In genomic region chr22:37133304-37134018, GRCh38 we compare ENCODE assay signal across 20 cellular contexts. TPM values are rescaled to one million over a fixed set of nuclear protein-coding genes. Genes with fewer than 3 reads are reported as not detected.
A peak's percentile ranks its signal among the peaks of the same experiment; 100 is the strongest.
DNase-seq lines count a peak whose midpoint lies in the region; ATAC-seq, FAIRE-seq and TF ChIP-seq lines count a peak whose summit lies in the region.
"Had no signal": no experiment of that assay in that cellular context is flagged by ENCODE, and none has a peak within 500 bp of the region (broad histone marks: within the 10 kb centered on the region; RNA-seq: fewer than 3 reads in every experiment).

No MANE protein-coding gene starts in this region.

- H3K18ac ChIP-seq in H1 (ENCODE audit: extremely low read depth, low read length) = no peak overlapping the region

- H3K4ac ChIP-seq in H1 (replicated peaks; ENCODE audit: insufficient read length, low read depth, low read length) = no peak overlapping the region

- H4K5ac ChIP-seq in H1 (ENCODE audit: insufficient read length, low read depth, low read length) = no peak overlapping the region

- H4K8ac ChIP-seq in H1 (ENCODE audit: extremely low read depth, insufficient read depth, low read length) = no peak overlapping the region

- no peak overlapping the region for H2BK120ac ChIP-seq in H1 (replicated peaks; ENCODE audit: low read depth, low read length)

- CTCF ChIA-PET in H1 (lab: Charles Lee; ENCODE audit: partially characterized antibody) = interaction anchor here (1.2 to 1.6 kb wide), 3 partner anchors 29 to 112 kb away, joined by 3 to 4 read pairs (median 3); no protein-coding TSS in a partner anchor

- H3K4me3 Mint-ChIP-seq in T-helper 17 cell = no peak overlapping the region

- H4K91ac ChIP-seq in H1 (replicated peaks; ENCODE audit: insufficient read length, low read length) = no peak overlapping the region

- no peak for ATAC-seq in Right ventricle myocardium inferior
- no peak for ATAC-seq in Right ventricle myocardium superior (ENCODE audit: poor library complexity)
- ATAC-seq in T-helper 17 cell = no peak
- no peak for ATAC-seq in upper lobe of right lung
- no peak for ATAC-seq in GM18519 (IDR thresholded peaks at IDR 0.05; ENCODE audit: low FRiP score, unreplicated experiment)

- H2BK20ac ChIP-seq in H1 (ENCODE audit: low read length) = 0 out of 2 replicates have a peak overlapping the region, but pooled peaks have one; percentile 48

- no peaks in the 10 kb centered on the region for H3K79me1 ChIP-seq in H1 (ENCODE audit: low read depth, low read length)

- H4K20me1 ChIP-seq in H1 (replicated peaks in 1 of 2; ENCODE audit: control insufficient read depth in 1 of 2, insufficient read depth in 2 of 2, low read length in 2 of 2) = peaks cover 0 to 2% of the 10 kb centered on the region in 2 experiments

- no peak overlapping the region for H3K14ac ChIP-seq in H1 (ENCODE audit: insufficient read length)

- POLR2A ChIA-PET in H1 (lab: Charles Lee; ENCODE audit: partially characterized antibody) = no interaction called here

- WGBS in H1 (ENCODE audit: extremely low coverage in 1 of 2, insufficient coverage in 1 of 2, insufficient read length in 1 of 2, insufficient replicate concordance in 2 of 2, low coverage in 1 of 2, low lambda C conversion rate in 2 of 2, missing lambda C conversion rate in 1 of 2), 2 experiments = 84% methylated on average over 11 of the region's 16 CpGs; no CpG with 5 or more reads in 1 of the 2 experiments

- DNase-seq in Right ventricle myocardium inferior (ENCODE audit: missing footprints) = peak; percentile 17
- no peak for DNase-seq in Right ventricle myocardium superior
- no peak for DNase-seq in T-helper 17 cell
- DNase-seq in H1 (ENCODE audit: low read depth in 1 of 2, low spot score in 2 of 2) = no peak
- DNase-seq in upper lobe of right lung = peak; percentile 59
- DNase-seq in dedifferentiated amniotic fluid mesenchymal stem cell (ENCODE audit: extremely low spot score) = no peak
- DNase-seq in central memory CD4-positive, alpha-beta T cell = no peak
- DNase-seq: anterior cingulate cortex; DND-41; effector CD8-positive, alpha-beta T cell; left ventricle myocardium inferior; NCI-H1048; NCI-H2029; NK-92 treated with Interleukin-12 subunit alpha and Interleukin-12 subunit beta, amount 100 ng/mL, for 24 hours; retina; stimulated activated CD4-positive, alpha-beta T cell treated with anti-CD3 and anti-CD28 coated beads, Interleukin-12 subunit alpha, Interleukin-12 subunit beta, amount 100 ng/mL, for 4 hours; testis had no signal

- TF ChIP-seq EP300 in H1 (IDR thresholded peaks at IDR 0.05; ENCODE audit: borderline replicate concordance in 1 of 2, low read depth in 2 of 2, low read length in 2 of 2) = no peak

- H3K4me2 ChIP-seq in H1 (ENCODE audit: insufficient read depth in 1 of 2, low read depth in 2 of 2, low read length in 2 of 2) = no peak overlapping the region
- H3K4me2 ChIP-seq: KMS-11 had no signal

- peaks cover 11% of the 10 kb centered on the region for H3K4me1 Mint-ChIP-seq in T-helper 17 cell

- H2AFZ ChIP-seq in H1 (ENCODE audit: low read length) = no peak overlapping the region

- H3K23ac ChIP-seq in H1 (ENCODE audit: insufficient read length) = no peak overlapping the region

- H3K27me3 Mint-ChIP-seq in T-helper 17 cell = no peaks in the 10 kb centered on the region

- H3K9me3 ChIP-seq in T-helper 17 cell (ENCODE audit: control insufficient read depth, low read length, poor library complexity, severe bottlenecking) (no peaks in the 10 kb centered on the region), H1 (ENCODE audit: insufficient read depth in 2 of 2, low read depth in 1 of 2, low read length in 1 of 2) (no peaks in the 10 kb centered on the region), upper lobe of right lung (no peaks in the 10 kb centered on the region)
- H3K9me3 ChIP-seq: left ventricle myocardium inferior, testis had no signal

- H3K27ac ChIP-seq in H1 (ENCODE audit: low read depth, low read length) (no peak overlapping the region), upper lobe of right lung (no peak overlapping the region)
- H3K27ac ChIP-seq: KMS-11, left ventricle myocardium inferior, testis had no signal

- H3K4me3 ChIP-seq in H1 (ENCODE audit: extremely low read depth in 1 of 4, insufficient read depth in 2 of 4, low read depth in 3 of 4, low read length in 4 of 4) (no peak overlapping the region), upper lobe of right lung (no peak overlapping the region)
- H3K4me3 ChIP-seq: left ventricle myocardium inferior, testis had no signal

- intact Hi-C loops in Right ventricle myocardium inferior (cut with DNase I) (no loop called here), Right ventricle myocardium superior (cut with DNase I) (no loop called here), upper lobe of right lung (cut with DNase I) (no loop called here)

- H3K36me3 Mint-ChIP-seq in T-helper 17 cell (ENCODE audit: low read depth) = peaks cover 16% of the 10 kb centered on the region

- no peak for TF ChIP-seq CTCF in H1 (IDR thresholded peaks at IDR 0.05; ENCODE audit: control extremely low read depth in 1 of 3, insufficient read depth in 1 of 3, low read depth in 1 of 3, low read length in 3 of 3)
- no peak for TF ChIP-seq CTCF in upper lobe of right lung (IDR thresholded peaks at IDR 0.05)

- no peaks in the 10 kb centered on the region for H3K79me2 ChIP-seq in H1 (ENCODE audit: control insufficient read depth in 1 of 2, insufficient read depth in 2 of 2, low read length in 2 of 2)

- no peak overlapping the region for H2AK5ac ChIP-seq in H1 (ENCODE audit: low read depth, low read length)

- no peak for FAIRE-seq in H1 (lab: Jason Lieb, UNC)
- FAIRE-seq: TTC549 had no signal

- no peak overlapping the region for H2BK15ac ChIP-seq in H1 (ENCODE audit: low read length)

- no peak overlapping the region for H3K9ac ChIP-seq in H1 (replicated peaks in 1 of 4; ENCODE audit: extremely low read depth in 1 of 4, low read depth in 3 of 4, low read length in 3 of 4)
- H3K9ac ChIP-seq: KMS-11 had no signal

- no peaks in the 10 kb centered on the region; a peak in 1 of 7 replicates for H3K4me1 ChIP-seq in H1 (replicated peaks in 1 of 4; ENCODE audit: control insufficient read depth in 3 of 4, insufficient read depth in 4 of 4, low read length in 3 of 4)
- no peaks in the 10 kb centered on the region for H3K4me1 ChIP-seq in upper lobe of right lung
- H3K4me1 ChIP-seq: left ventricle myocardium inferior, testis had no signal

- H3K27me3 ChIP-seq in H1 (replicated peaks in 1 of 4; ENCODE audit: control insufficient read depth in 3 of 4, extremely low read depth in 1 of 4, insufficient read depth in 3 of 4, low read length in 3 of 4) (no peaks in the 10 kb centered on the region; a peak in 1 of 7 replicates), upper lobe of right lung (no peaks in the 10 kb centered on the region)
- H3K27me3 ChIP-seq: testis had no signal

- no peaks in the 10 kb centered on the region for H3K36me3 ChIP-seq in H1 (ENCODE audit: control insufficient read depth in 2 of 4, insufficient read depth in 4 of 4, low read length in 3 of 4)
- no peaks in the 10 kb centered on the region for H3K36me3 ChIP-seq in upper lobe of right lung
- H3K36me3 ChIP-seq: left ventricle myocardium inferior had no signal

- no peak overlapping the region for H2BK5ac ChIP-seq in H1 (ENCODE audit: low read depth, low read length)

- no peak for TF ChIP-seq POLR2A in H1 (IDR thresholded peaks at IDR 0.05; ENCODE audit: control extremely low read depth in 1 of 2, low read depth in 2 of 2, low read length in 2 of 2)

- H2BK12ac ChIP-seq in H1 (ENCODE audit: low read depth, low read length) = no peak overlapping the region

- no peak for TF ChIP-seq RAD21 in H1 (IDR thresholded peaks at IDR 0.05 in 1 of 2, conservative IDR thresholded peaks at IDR 0.05 in 1 of 2; ENCODE audit: low read depth in 2 of 2, low read length in 2 of 2)

- no peaks in the 10 kb centered on the region for H3K23me2 ChIP-seq in H1 (ENCODE audit: low read depth, low read length)

- H3K56ac ChIP-seq in H1 (replicated peaks; ENCODE audit: insufficient read length, low read depth, low read length) = no peak overlapping the region

- H3K27ac Mint-ChIP-seq in T-helper 17 cell = peak overlapping the region; percentile 88

RNA-seq across cellular contexts. Expression of gene IL2RB, which starts 16.3 kb away (rescaled TPM):
- 1.3 TPM for total RNA-seq in Right ventricle myocardium inferior
- total RNA-seq in Right ventricle myocardium superior = 0.75 TPM
- 100 to 1,000 TPM in 1 of 2 donors, 10 to 100 TPM in 1; 76.4 to 107 TPM for total RNA-seq in T-helper 17 cell
- 0.67 and 1.3 TPM in 2 replicates for total RNA-seq in H1 (2021; fragmentation: NEBNext Ultra II Directional; extraction: Animal tissue kit (Norgen Biotek cat#: 25700))
- polyA plus RNA-seq in H1 (2011; rRNA removed) = 0.67 and 1.1 TPM in 2 replicates
- polyA plus RNA-seq in H1 (2011; cell fraction: cytosol; rRNA removed) = 0.48 TPM
- 0.96 TPM for polyA plus RNA-seq in H1 (2011; cell fraction: nucleus; rRNA removed)
- polyA plus RNA-seq in H1 (2012, experiment 1 of 2) = 0.55 to 0.76 TPM (median 0.72 TPM) in 4 replicates
- polyA plus RNA-seq in H1 (2012, experiment 2 of 2) = 0.80 TPM
- 1.6 TPM for polyA plus RNA-seq in H1 (2013, experiment 1 of 2)
- 1.6 TPM for polyA plus RNA-seq in H1 (2013, experiment 2 of 2)
- 0.85 and 1.0 TPM in 2 replicates for polyA minus RNA-seq in H1 (2011; rRNA and poly(A)+ RNA removed)
- 1.0 TPM for polyA minus RNA-seq in H1 (2011; cell fraction: cytosol; rRNA and poly(A)+ RNA removed)
- polyA minus RNA-seq in H1 (2011; cell fraction: nucleus; rRNA and poly(A)+ RNA removed) = 0.60 TPM
- total RNA-seq in upper lobe of right lung = 10.6 TPM

RNA-seq across cellular contexts. Expression of gene TMPRSS6, which starts 23.9 kb away (rescaled TPM):
- total RNA-seq in Right ventricle myocardium inferior (not detected), Right ventricle myocardium superior (not detected), T-helper 17 cell (under 1 TPM; 0.31 to 0.92 TPM), upper lobe of right lung (2.1 TPM)
- not detected in 2 replicates for total RNA-seq in H1 (2021; fragmentation: NEBNext Ultra II Directional; extraction: Animal tissue kit (Norgen Biotek cat#: 25700))
- 0.02 and 0.05 TPM in 2 replicates for polyA plus RNA-seq in H1 (2011; rRNA removed)
- 0.06 TPM for polyA plus RNA-seq in H1 (2011; cell fraction: cytosol; rRNA removed)
- 0.19 TPM for polyA plus RNA-seq in H1 (2011; cell fraction: nucleus; rRNA removed)
- polyA plus RNA-seq in H1 (2012, experiment 1 of 2) = 0.13 to 0.27 TPM (median 0.19 TPM) in 4 replicates
- polyA plus RNA-seq in H1 (2012, experiment 2 of 2) = 0.09 TPM
- 0.02 TPM for polyA plus RNA-seq in H1 (2013, experiment 1 of 2)
- 0.02 TPM for polyA plus RNA-seq in H1 (2013, experiment 2 of 2)
- not detected in 2 replicates for polyA minus RNA-seq in H1 (2011; rRNA and poly(A)+ RNA removed)
- polyA minus RNA-seq in H1 (2011; cell fraction: cytosol; rRNA and poly(A)+ RNA removed) = not detected
- not detected for polyA minus RNA-seq in H1 (2011; cell fraction: nucleus; rRNA and poly(A)+ RNA removed)
- total RNA-seq: left ventricle myocardium inferior had no signal

RNA-seq across cellular contexts. Expression of gene C1QTNF6, which starts 54.6 kb away (rescaled TPM):
- total RNA-seq in Right ventricle myocardium inferior (1.6 TPM), Right ventricle myocardium superior (1.5 TPM), T-helper 17 cell (10 to 100 TPM; 11.2 to 11.8 TPM), upper lobe of right lung (6.1 TPM)
- total RNA-seq in H1 (2021; fragmentation: NEBNext Ultra II Directional; extraction: Animal tissue kit (Norgen Biotek cat#: 25700)) = 3.1 and 4.6 TPM in 2 replicates
- 5.9 and 6.5 TPM in 2 replicates for polyA plus RNA-seq in H1 (2011; rRNA removed)
- 5.7 TPM for polyA plus RNA-seq in H1 (2011; cell fraction: cytosol; rRNA removed)
- 17.9 TPM for polyA plus RNA-seq in H1 (2011; cell fraction: nucleus; rRNA removed)
- 4.9 to 6.3 TPM (median 5.5 TPM) in 4 replicates for polyA plus RNA-seq in H1 (2012, experiment 1 of 2)
- polyA plus RNA-seq in H1 (2012, experiment 2 of 2) = 2.6 TPM
- 5.6 TPM for polyA plus RNA-seq in H1 (2013, experiment 1 of 2)
- 6.5 TPM for polyA plus RNA-seq in H1 (2013, experiment 2 of 2)
- polyA minus RNA-seq in H1 (2011; rRNA and poly(A)+ RNA removed) = 5.3 and 5.7 TPM in 2 replicates
- polyA minus RNA-seq in H1 (2011; cell fraction: cytosol; rRNA and poly(A)+ RNA removed) = 2.9 TPM
- polyA minus RNA-seq in H1 (2011; cell fraction: nucleus; rRNA and poly(A)+ RNA removed) = 11.6 TPM

Comparison
In these comparisons a context has a peak if more than half of its experiments do, and no peak if none do; other contexts are left out.
1. DNase-seq: peak in Right ventricle myocardium inferior (single experiment) and upper lobe of right lung (single experiment); none in Right ventricle myocardium superior (single experiment), T-helper 17 cell (0 of 3), H1 (0 of 2), dedifferentiated amniotic fluid mesenchymal stem cell (single experiment) and central memory CD4-positive, alpha-beta T cell (single experiment).